8 cellular contexts compared by ENCODE assay signal in the genomic region with DNA sequence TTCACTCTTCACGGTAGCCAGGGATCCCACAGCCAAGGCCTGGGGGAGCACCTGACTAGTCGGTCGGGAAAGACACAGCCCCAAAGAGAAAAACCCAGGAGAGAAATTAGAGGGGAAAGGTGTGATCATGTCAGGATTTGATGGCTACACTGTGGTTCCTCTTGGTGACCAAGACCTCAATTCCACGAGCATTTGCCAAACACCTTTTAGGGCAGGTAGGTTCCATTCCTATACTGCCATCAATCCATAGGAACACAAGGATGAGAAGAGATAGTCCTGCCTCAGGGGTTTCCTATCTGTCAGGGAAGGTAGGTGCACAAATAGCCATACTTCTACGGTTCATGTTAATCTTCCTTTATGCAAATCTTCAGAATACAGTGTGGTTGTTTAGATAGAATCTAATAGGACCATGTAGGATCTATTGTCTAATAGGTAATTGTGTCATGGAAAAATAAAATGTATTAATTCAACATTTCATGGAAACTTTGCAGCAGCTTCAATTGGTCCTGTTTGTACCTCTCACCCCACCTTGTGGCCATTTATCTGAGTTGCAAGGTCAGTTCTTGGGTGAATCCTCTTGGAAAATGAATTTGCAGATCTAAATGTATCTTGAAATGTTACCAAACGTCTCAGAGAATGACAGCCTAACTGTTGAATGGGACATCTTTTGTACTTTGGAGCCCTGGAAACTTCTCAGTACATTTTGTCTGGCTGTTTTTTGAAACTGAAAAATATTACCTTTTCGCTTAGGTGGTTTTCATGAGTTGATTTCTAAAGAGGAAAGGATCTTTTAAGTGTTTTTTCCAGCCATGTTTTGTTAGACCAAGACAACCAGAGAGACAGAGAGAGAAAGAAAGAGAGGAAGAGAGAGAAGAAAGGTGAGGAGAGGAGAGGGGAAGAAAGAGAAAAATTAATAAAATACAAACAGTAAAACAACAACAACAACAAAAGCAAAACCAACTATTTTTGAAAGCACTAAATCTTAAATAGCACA. TPM values are rescaled to one million over a fixed set of nuclear protein-coding genes. Genes with fewer than 3 reads are reported as not detected.
DNase-seq lines count a peak whose midpoint lies in the region; ATAC-seq, FAIRE-seq and TF ChIP-seq lines count a peak whose summit lies in the region.

No MANE protein-coding gene starts in this region.

- H3K27ac Mint-ChIP-seq in stimulated activated effector memory CD8-positive, alpha-beta T cell treated with anti-CD3 and anti-CD28 coated beads, Interleukin-12 subunit alpha, Interleukin-12 subunit beta, amount 100 ng/mL, for 72 hours: no peak overlapping the region

- ATAC-seq in body of pancreas (peak; percentile 45), HG02763 (IDR thresholded peaks at IDR 0.05; ENCODE audit: unreplicated experiment) (no peak)
- no peak for ATAC-seq in stimulated activated effector memory CD8-positive, alpha-beta T cell treated with anti-CD3 and anti-CD28 coated beads, Interleukin-12 subunit alpha, Interleukin-12 subunit beta, amount 100 ng/mL, for 72 hours

- H3K9me3 Mint-ChIP-seq in stimulated activated effector memory CD8-positive, alpha-beta T cell treated with anti-CD3 and anti-CD28 coated beads, Interleukin-12 subunit alpha, Interleukin-12 subunit beta, amount 100 ng/mL, for 72 hours: no peaks in the 10 kb centered on the region

- FAIRE-seq in islet of Langerhans (lab: Jason Lieb, UNC): peak; percentile 98

- DNase-seq in NCI-H526 (lab: John Stamatoyannopoulos, UW): peak; percentile 44 to 61
- DNase-seq in body of pancreas: peak; percentile 49 to 63 (median 58)
- DNase-seq in stomach: no peak
- DNase-seq in stimulated activated effector memory CD8-positive, alpha-beta T cell treated with anti-CD3 and anti-CD28 coated beads, Interleukin-12 subunit alpha, Interleukin-12 subunit beta, amount 100 ng/mL, for 72 hours (ENCODE audit: low spot score in 2 of 2): no peak

- H3K9me3 ChIP-seq in body of pancreas: no peaks in the 10 kb centered on the region
- H3K9me3 ChIP-seq in stomach: no peaks in the 10 kb centered on the region

- H3K4me1 ChIP-seq in body of pancreas (no peaks in the 10 kb centered on the region), stomach (no peaks in the 10 kb centered on the region)

- no peak overlapping the region for H3K4me3 Mint-ChIP-seq in stimulated activated effector memory CD8-positive, alpha-beta T cell treated with anti-CD3 and anti-CD28 coated beads, Interleukin-12 subunit alpha, Interleukin-12 subunit beta, amount 100 ng/mL, for 72 hours

- no peaks in the 10 kb centered on the region for H3K4me1 Mint-ChIP-seq in stimulated activated effector memory CD8-positive, alpha-beta T cell treated with anti-CD3 and anti-CD28 coated beads, Interleukin-12 subunit alpha, Interleukin-12 subunit beta, amount 100 ng/mL, for 72 hours

- H3K36me3 Mint-ChIP-seq in stimulated activated effector memory CD8-positive, alpha-beta T cell treated with anti-CD3 and anti-CD28 coated beads, Interleukin-12 subunit alpha, Interleukin-12 subunit beta, amount 100 ng/mL, for 72 hours: no peaks in the 10 kb centered on the region

- 53 to 55% methylated on average over 7 of the region's 7 CpGs for WGBS in body of pancreas, 2 donors
- 65 to 71% (median 66%) methylated on average over 7 of the region's 7 CpGs for WGBS in stomach, 5 donors

- peak; percentile 84 for TF ChIP-seq CTCF in C4-2B (conservative IDR thresholded peaks at IDR 0.05)
- peak; percentile 61 for TF ChIP-seq CTCF in GM12873 (IDR thresholded peaks at IDR 0.05; ENCODE audit: insufficient read depth, low read depth, low read length, missing control alignments)
- TF ChIP-seq CTCF in body of pancreas (IDR thresholded peaks at IDR 0.05): peak; percentile 70 to 83 (median 82)
- peak in 5 of 7 experiments; percentile 43 to 74 (median 69) for TF ChIP-seq CTCF in stomach (IDR thresholded peaks at IDR 0.05)

- H3K27ac ChIP-seq in C4-2B (no peak overlapping the region), body of pancreas (no peak overlapping the region), stomach (no peak overlapping the region)

- H3K36me3 ChIP-seq in body of pancreas (replicated peaks in 1 of 2; ENCODE audit: insufficient read depth in 1 of 2, low read depth in 2 of 2) (no peaks in the 10 kb centered on the region), stomach (no peaks in the 10 kb centered on the region)

- no peak for TF ChIP-seq POLR2A in body of pancreas (IDR thresholded peaks at IDR 0.05)
- TF ChIP-seq POLR2A in stomach (IDR thresholded peaks at IDR 0.05): no peak

- no peak for TF ChIP-seq EP300 in stomach (IDR thresholded peaks at IDR 0.05)

- H3K27me3 ChIP-seq in body of pancreas (no peaks in the 10 kb centered on the region), stomach (no peaks in the 10 kb centered on the region)

- intact Hi-C loops in body of pancreas (cut with DNase I) (loop anchor here (5.0 kb wide), 1 partner anchor 258 kb away; no protein-coding TSS in a partner anchor), stomach (cut with DNase I; ENCODE audit: low total_unique reads) (loop anchor here (5.0 kb wide), 1 partner anchor 253 kb away; no protein-coding TSS in a partner anchor)

- H3K4me3 ChIP-seq in body of pancreas (no peak overlapping the region), stomach (no peak overlapping the region)

RNA-seq across cellular contexts. Expression of a gene that starts 33.7 kb away (rescaled TPM):
- total RNA-seq in body of pancreas (1 to 10 TPM in 1 of 2 donors, under 1 TPM in 1; under 0.01 to 1.3 TPM), stomach (1 to 10 TPM in 2 of 5 donors, under 1 TPM in 2, not detected in 1; 0.45 to 3.5 (median 1.1) TPM)
- polyA plus RNA-seq in stomach: under 1 TPM; 0.46 to 0.75 (median 0.68) TPM

Comparison
In these comparisons a context has a peak if more than half of its experiments do, and no peak if none do; other contexts are left out.
1. DNase-seq: peak in NCI-H526 (2 of 2) and body of pancreas (4 of 4); none in stomach (single experiment) and stimulated activated effector memory CD8-positive, alpha-beta T cell treated with anti-CD3 and anti-CD28 coated beads, Interleukin-12 subunit alpha, Interleukin-12 subunit beta, amount 100 ng/mL, for 72 hours (0 of 2).
2. Peak in every context shown above with its lines, with median percentiles within 50 percentile points of each other: CTCF ChIP-seq.